In genomic region chr6:63799813-63800212, GRCh38 we compare ENCODE assay signal across 20 cellular contexts.
DNase-seq lines count a peak whose midpoint lies in the region; ATAC-seq, FAIRE-seq and TF ChIP-seq lines count a peak whose summit lies in the region.
"Had no signal": no experiment of that assay in that cellular context is flagged by ENCODE, and none has a peak within 500 bp of the region (broad histone marks: within the 10 kb centered on the region; RNA-seq: fewer than 3 reads in every experiment).

No MANE protein-coding gene starts in this region.

- CTCF ChIA-PET in IMR-90 (lab: Yijun Ruan, JAX) (interaction anchor here (1.0 kb wide), 1 partner anchor 17 kb away, joined by 3 read pairs; no protein-coding TSS in a partner anchor), GM12878 (lab: Yijun Ruan, JAX) (interaction anchor here (1.2 to 3.9 kb wide), 3 partner anchors 14 to 447 kb away, joined by 3 to 19 read pairs (median 4); no protein-coding TSS in a partner anchor)

- H3K27ac ChIP-seq in IMR-90 (ENCODE audit: insufficient read depth, low read length) = no peak overlapping the region
- no peak overlapping the region for H3K27ac ChIP-seq in GM12878 (ENCODE audit: control insufficient read depth, insufficient read depth)
- H3K27ac ChIP-seq in mesenchymal stem cell (ENCODE audit: low read length, poor library complexity, severe bottlenecking) = no peak overlapping the region
- H3K27ac ChIP-seq: GM23248, HL-60 had no signal

- H3K4me2 ChIP-seq in IMR-90 (ENCODE audit: low read depth, low read length) (no peak overlapping the region), GM12878 (ENCODE audit: control insufficient read depth, insufficient read depth) (no peak overlapping the region), mesenchymal stem cell (ENCODE audit: low read length, poor library complexity, severe bottlenecking) (no peak overlapping the region)

- no peak for FAIRE-seq in GM12878 (lab: Jason Lieb, UNC)
- FAIRE-seq: D721Med, H54 had no signal

- no peak overlapping the region for H3K23ac ChIP-seq in IMR-90 (ENCODE audit: low read depth, low read length)
- H3K23ac ChIP-seq in mesenchymal stem cell (ENCODE audit: low read length in 2 of 2) = no peak overlapping the region

- no peak overlapping the region for H2BK120ac ChIP-seq in IMR-90 (ENCODE audit: low read depth, low read length)
- H2BK120ac ChIP-seq in mesenchymal stem cell (ENCODE audit: low read depth, low read length) = no peak overlapping the region

- RAD21 ChIA-PET in GM12878 (lab: Charles Lee; ENCODE audit: unreplicated experiment) = interaction anchor here (1.6 to 4.2 kb wide), 4 partner anchors 35 to 447 kb away, joined by 5 to 45 read pairs (median 20); no protein-coding TSS in a partner anchor

- TF ChIP-seq EP300 in GM12878 (IDR thresholded peaks at IDR 0.05; ENCODE audit: borderline replicate concordance in 1 of 2, control insufficient read depth in 1 of 2, low read depth in 2 of 2, low read length in 2 of 2) = no peak

- H3K79me2 ChIP-seq in GM12878 (ENCODE audit: control insufficient read depth, insufficient read depth, low read length) = no peaks in the 10 kb centered on the region

- intact Hi-C loops in IMR-90 (cut with micrococcal nuclease) (no loop called here), GM12878 (cut with micrococcal nuclease; ENCODE audit: unreplicated experiment) (no loop called here)

- no peak overlapping the region for H4K91ac ChIP-seq in IMR-90 (ENCODE audit: insufficient read depth, low read depth, low read length)
- no peak overlapping the region for H4K91ac ChIP-seq in mesenchymal stem cell (ENCODE audit: low read length)

- POLR2A ChIA-PET in IMR-90 (lab: Charles Lee; ENCODE audit: unreplicated experiment) = no interaction called here
- POLR2A ChIA-PET in GM12878 (lab: Charles Lee) = no interaction called here

- H3K18ac ChIP-seq in IMR-90 (ENCODE audit: low read depth, low read length) (0 out of 2 replicates have a peak overlapping the region, but pooled peaks have one; percentile 4), mesenchymal stem cell (ENCODE audit: low read depth in 1 of 2, low read length in 2 of 2) (peak overlapping the region in 1 of 2 experiments; percentile 62)

- H2AFZ ChIP-seq in IMR-90 (replicated peaks; ENCODE audit: low read length, poor library complexity) (no peak overlapping the region), GM12878 (ENCODE audit: control insufficient read depth, low read depth, low read length) (peak overlapping the region; percentile 8; the same call in 1 of the 2 replicates), mesenchymal stem cell (ENCODE audit: low read depth, low read length) (no peak overlapping the region)
- H2AFZ ChIP-seq: GM23248 had no signal

- H2BK5ac ChIP-seq in IMR-90 (ENCODE audit: low read depth, low read length, poor library complexity, severe bottlenecking) (no peak overlapping the region), mesenchymal stem cell (ENCODE audit: low read depth, low read length, poor library complexity, severe bottlenecking) (no peak overlapping the region)

- H2BK12ac ChIP-seq in mesenchymal stem cell (ENCODE audit: low read length in 2 of 2) = no peak overlapping the region

- H3K4ac ChIP-seq in IMR-90 (ENCODE audit: low read depth, low read length) = no peak overlapping the region
- H3K4ac ChIP-seq in mesenchymal stem cell (ENCODE audit: low read depth in 1 of 2, low read length in 2 of 2) = no peak overlapping the region

- no peak for TF ChIP-seq RAD21 in IMR-90 (IDR thresholded peaks at IDR 0.05; ENCODE audit: low read length)
- no peak for TF ChIP-seq RAD21 in GM12878 (IDR thresholded peaks at IDR 0.05; ENCODE audit: insufficient read depth, low read depth, low read length)

- DNase-seq in IMR-90 (no peak), GM12878 (ENCODE audit: low read depth, low spot score) (no peak), left lobe of liver (ENCODE audit: low spot score) (peak; percentile 54), mesenchymal stem cell (no peak)
- DNase-seq in activated CD8-positive, alpha-beta memory T cell treated with anti-CD3 and anti-CD28 coated beads for 24 hours = no peak
- DNase-seq in central memory CD4-positive, alpha-beta T cell = no peak
- DNase-seq: BE2C; C1 segment of cervical spinal cord; CD4-positive, CD25-positive, alpha-beta regulatory T cell; CD8-positive, alpha-beta memory T cell; COR-L47; GDM1; GM23248; HCEC 1CT; KBM-7 had no signal

- H3K9ac ChIP-seq in IMR-90 (ENCODE audit: low read depth, low read length) (no peak overlapping the region), GM12878 (ENCODE audit: control insufficient read depth, insufficient read depth, low read length) (no peak overlapping the region), mesenchymal stem cell (ENCODE audit: low read length) (no peak overlapping the region)
- H3K9ac ChIP-seq: GM23248 had no signal

- H4K8ac ChIP-seq in IMR-90 (ENCODE audit: low read depth in 2 of 2, low read length in 2 of 2) (no peak overlapping the region), mesenchymal stem cell (ENCODE audit: low read length) (peak overlapping the region; percentile 64)

- 100% methylated on average over 4 of the region's 9 CpGs; no CpG with 5 or more reads in 1 of the 2 experiments for WGBS in IMR-90 (ENCODE audit: extremely low coverage in 2 of 2, insufficient read length in 1 of 2), 2 experiments
- WGBS in GM12878 (ENCODE audit: insufficient coverage, insufficient replicate concordance, low lambda C conversion rate, missing lambda C conversion rate) = 29% methylated on average over 9 of the region's 9 CpGs
- 87% methylated on average over 7 of the region's 9 CpGs for WGBS in mesenchymal stem cell

- H3K4me3 ChIP-seq in IMR-90 (ENCODE audit: insufficient read depth, low read depth, low read length) (no peak overlapping the region), GM12878 (no peak overlapping the region), mesenchymal stem cell (ENCODE audit: insufficient read depth in 1 of 2, low read depth in 1 of 2, low read length in 2 of 2) (no peak overlapping the region)
- H3K4me3 ChIP-seq: GM23248 had no signal

- no peak overlapping the region for H3K56ac ChIP-seq in IMR-90 (ENCODE audit: extremely low read depth, insufficient read depth, low read length)

- no peaks in the 10 kb centered on the region for H4K20me1 ChIP-seq in IMR-90 (ENCODE audit: insufficient read depth, low read length)
- H4K20me1 ChIP-seq in GM12878 (ENCODE audit: control insufficient read depth, insufficient read depth) = no peaks in the 10 kb centered on the region

- H3K4me1 ChIP-seq in IMR-90 (ENCODE audit: control insufficient read depth, insufficient read depth, low read length) (peaks cover 3% of the 10 kb centered on the region), GM12878 (ENCODE audit: control insufficient read depth, insufficient read depth, low read length) (no peaks in the 10 kb centered on the region), mesenchymal stem cell (ENCODE audit: control insufficient read depth, insufficient read depth, low read depth, low read length) (no peaks in the 10 kb centered on the region)

- BruUV-seq in IMR-90 (replicated peaks; lab: Mats Ljungman, UMichigan) = no TSS peak
- no TSS peak for BruUV-seq in GM12878 (replicated peaks; lab: Mats Ljungman, UMichigan)

- ATAC-seq in IMR-90 (ENCODE audit: low read depth) (no peak), GM12878 (peak; percentile 69), left lobe of liver (peak; percentile 85), GM21723 (IDR thresholded peaks at IDR 0.05; ENCODE audit: unreplicated experiment) (no peak), HG03139 (IDR thresholded peaks at IDR 0.05; ENCODE audit: unreplicated experiment) (no peak)

- dilution Hi-C loops in IMR-90 (cut with HindIII; ENCODE audit: low sequenced_read_pairs, unreplicated experiment) = no loop called here

- H3K9me3 ChIP-seq in IMR-90 (ENCODE audit: control insufficient read depth, insufficient read depth, low read length) (no peaks in the 10 kb centered on the region), GM12878 (replicated peaks; ENCODE audit: control insufficient read depth, insufficient read depth, low read length) (no peaks in the 10 kb centered on the region), mesenchymal stem cell (ENCODE audit: control insufficient read depth, low read length) (no peaks in the 10 kb centered on the region)
- H3K9me3 ChIP-seq: BE2C had no signal

- no peak overlapping the region for H4K5ac ChIP-seq in IMR-90 (ENCODE audit: low read depth, low read length)

- no peak overlapping the region for H2AK9ac ChIP-seq in IMR-90 (replicated peaks; ENCODE audit: low read depth, low read length, poor library complexity)

- H3K36me3 ChIP-seq in IMR-90 (ENCODE audit: control insufficient read depth, insufficient read depth, low read length) = no peaks in the 10 kb centered on the region
- no peaks in the 10 kb centered on the region for H3K36me3 ChIP-seq in GM12878 (ENCODE audit: control insufficient read depth in 2 of 2, insufficient read depth in 2 of 2, low read length in 1 of 2)
- H3K36me3 ChIP-seq in mesenchymal stem cell (ENCODE audit: control insufficient read depth in 1 of 2, insufficient read depth in 2 of 2, low read depth in 1 of 2, low read length in 2 of 2) = no peaks in the 10 kb centered on the region
- H3K36me3 ChIP-seq: BE2C had no signal

- in situ Hi-C loops in IMR-90 (cut with MboI; ENCODE audit: low sequenced_read_pairs) = no loop called here
- in situ Hi-C loops in GM12878 (cut with MboI) = loop anchor here (10.0 to 25.0 kb wide), 2 partner anchors 488 to 735 kb away; partner anchors contain the start of gene LGSN

- TF ChIP-seq CTCF in IMR-90 (conservative IDR thresholded peaks at IDR 0.05; ENCODE audit: low read depth, low read length) (no peak), GM12878 (IDR thresholded peaks at IDR 0.05 in 2 of 3, conservative IDR thresholded peaks at IDR 0.05 in 1 of 3; ENCODE audit: control insufficient read depth in 2 of 3, extremely low read depth in 1 of 3, insufficient read depth in 1 of 3, low read depth in 3 of 3, low read length in 3 of 3) (no peak)

- H3K14ac ChIP-seq in IMR-90 (replicated peaks; ENCODE audit: low read depth, low read length) (no peak overlapping the region; the same call in 1 of the 2 replicates), mesenchymal stem cell (ENCODE audit: low read length in 2 of 2) (no peak overlapping the region)

- no peaks in the 10 kb centered on the region for H3K27me3 ChIP-seq in IMR-90 (ENCODE audit: control insufficient read depth, insufficient read depth, low read length)
- H3K27me3 ChIP-seq in GM12878 (replicated peaks in 1 of 2; ENCODE audit: control insufficient read depth in 2 of 2, insufficient read depth in 2 of 2, low read length in 1 of 2) = no peaks in the 10 kb centered on the region
- no peaks in the 10 kb centered on the region for H3K27me3 ChIP-seq in mesenchymal stem cell (ENCODE audit: control insufficient read depth in 1 of 2, insufficient read depth in 1 of 2, low read length in 2 of 2)
- H3K27me3 ChIP-seq: BE2C had no signal

- H2BK20ac ChIP-seq in IMR-90 (ENCODE audit: low read depth, low read length) = no peak overlapping the region

- H2AK5ac ChIP-seq in IMR-90 (ENCODE audit: low read depth, low read length) = peak overlapping the region; percentile 38; the same call in 1 of the 2 replicates
- H2AK5ac ChIP-seq in mesenchymal stem cell (ENCODE audit: low read length, severe bottlenecking) = no peak overlapping the region

- H3K79me1 ChIP-seq in IMR-90 (ENCODE audit: low read depth in 1 of 2, low read length in 2 of 2) = no peaks in the 10 kb centered on the region
- H3K79me1 ChIP-seq in mesenchymal stem cell (replicated peaks; ENCODE audit: low read length, poor library complexity, severe bottlenecking) = no peaks in the 10 kb centered on the region

- SMC1A ChIA-PET in GM12878 (lab: Charles Lee; ENCODE audit: uncharacterized antibody, unreplicated experiment) = interaction anchor here (2.4 kb wide), 1 partner anchor 447 kb away, joined by 18 read pairs; no protein-coding TSS in a partner anchor

- H2BK15ac ChIP-seq in IMR-90 (ENCODE audit: low read depth, low read length) (0 out of 3 replicates have a peak overlapping the region, but pooled peaks have one; percentile 5), mesenchymal stem cell (ENCODE audit: low read depth, poor library complexity, severe bottlenecking) (no peak overlapping the region)

- no peak for TF ChIP-seq POLR2A in IMR-90 (IDR thresholded peaks at IDR 0.05; ENCODE audit: low read depth, low read length)
- TF ChIP-seq POLR2A in GM12878 (IDR thresholded peaks at IDR 0.05; ENCODE audit: low read depth, low read length) = no peak

- peaks cover 3% of the 10 kb centered on the region for H3K9me1 ChIP-seq in IMR-90 (ENCODE audit: insufficient read depth, low read length)

Comparison
In these comparisons a context has a peak if more than half of its experiments do, and no peak if none do; other contexts are left out.
1. ATAC-seq: peak in GM12878 (single experiment) and left lobe of liver (single experiment); none in IMR-90 (single experiment), GM21723 (single experiment) and HG03139 (single experiment).